In the genomic region with DNA sequence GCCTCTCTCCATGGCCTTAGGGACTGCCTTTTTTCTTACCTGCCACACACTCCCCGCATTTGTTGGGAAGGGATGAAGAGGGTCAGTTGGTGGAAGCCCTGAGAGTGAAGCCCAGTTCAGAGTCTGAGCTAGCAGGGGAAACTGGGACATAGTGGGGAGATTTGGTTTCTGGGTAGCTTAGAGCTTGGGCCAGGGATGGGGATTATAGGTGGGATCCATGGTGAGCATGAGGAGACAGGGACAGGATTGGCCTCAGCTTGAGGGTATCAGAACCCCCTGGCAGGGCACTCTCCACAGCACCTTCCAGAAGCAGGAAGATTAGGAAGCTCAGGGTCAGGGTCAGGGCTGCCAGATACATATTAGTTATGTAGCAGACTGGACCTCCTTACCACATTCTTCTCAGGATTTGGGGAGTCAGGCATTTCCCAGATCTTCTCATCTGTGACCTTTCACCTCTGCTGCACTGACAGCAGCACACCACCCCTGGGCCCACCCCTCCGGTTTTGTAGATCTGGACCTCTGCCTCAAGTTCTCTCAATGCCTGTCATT, we compare ENCODE assay signal across 29 cellular contexts. TPM values are rescaled to one million over a fixed set of nuclear protein-coding genes. Genes with fewer than 3 reads are reported as not detected.
"Had no signal": no experiment of that assay in that cellular context is flagged by ENCODE, and none has a peak within 500 bp of the region (broad histone marks: within the 10 kb centered on the region; RNA-seq: fewer than 3 reads in every experiment).

No MANE protein-coding gene starts in this region.

- H3K4me3 ChIP-seq: left lung, thyroid gland, upper lobe of right lung had no signal

- H3K27me3 ChIP-seq: thyroid gland, upper lobe of right lung had no signal

- H3K4me1 Mint-ChIP-seq: natural killer cell had no signal

- H3K36me3 ChIP-seq: left lung, upper lobe of right lung had no signal

- H3K9me3 ChIP-seq: left lung, thyroid gland, upper lobe of right lung had no signal

- H3K4me1 ChIP-seq: thyroid gland, upper lobe of right lung had no signal

- H3K27me3 Mint-ChIP-seq: activated T-cell treated with anti-CD3 and anti-CD28 coated beads, Interleukin-2, amount 50 U/mL, for 24 hours had no signal

- H3K9me3 Mint-ChIP-seq: activated CD4-positive, alpha-beta memory T cell treated with anti-CD3 and anti-CD28 coated beads, Interleukin-2, amount 10 ng/mL, durations not matched to agents 7 days and 5 days; activated CD4-positive, alpha-beta T cell treated with anti-CD3 and anti-CD28 coated beads, Interleukin-2, amount 10 ng/mL, durations not matched to agents 24 days and 14 days; activated naive CD8-positive, alpha-beta T cell treated with anti-CD3 and anti-CD28 coated beads, Interleukin-2, amount 10 ng/mL, durations not matched to agents 7 days and 5 days; activated T-cell treated with anti-CD3 and anti-CD28 coated beads, Interleukin-2, amount 50 U/mL, for 24 hours; activated T-helper 2 cell treated with anti-CD3 and anti-CD28 coated beads, Interferon-gamma antibody, Interleukin-2, Interleukin-4, amounts not matched to agents 10 μg/mL and 5 μg/mL and 100 μg/mL, durations not matched to agents 14 hours and 24 hours and 36 hours; natural killer cell; T-helper 1 cell treated with Interleukin-12 subunit alpha and Interleukin-12 subunit beta and Interleukin-4 antibody, amounts not matched to agents 30 μg/mL and 1 μg/mL, for 36 hours had no signal

- ATAC-seq: activated CD4-positive, CD25-positive, alpha-beta regulatory T cell treated with anti-CD3 and anti-CD28 coated beads, Interleukin-2, amount 50 U/mL, for 24 hours; foreskin keratinocyte; left lung; natural killer cell; right cardiac atrium; stimulated activated naive CD8-positive, alpha-beta T cell treated with anti-CD3 and anti-CD28 coated beads, Interleukin-15, Interleukin-2, amounts not matched to agents 100 U/mL and 50 U/mL, for 24 hours had no signal

- H3K27ac Mint-ChIP-seq: activated CD4-positive, alpha-beta memory T cell treated with anti-CD3 and anti-CD28 coated beads, Interleukin-2, amount 10 ng/mL, durations not matched to agents 7 days and 5 days; activated CD4-positive, alpha-beta T cell treated with anti-CD3 and anti-CD28 coated beads, Interleukin-2, amount 10 ng/mL, durations not matched to agents 24 days and 14 days; activated naive CD8-positive, alpha-beta T cell treated with anti-CD3 and anti-CD28 coated beads, Interleukin-2, amount 10 ng/mL, durations not matched to agents 7 days and 5 days; activated T-cell treated with anti-CD3 and anti-CD28 coated beads, Interleukin-2, amount 50 U/mL, for 24 hours; activated T-helper 2 cell treated with anti-CD3 and anti-CD28 coated beads, Interferon-gamma antibody, Interleukin-2, Interleukin-4, amounts not matched to agents 10 μg/mL and 5 μg/mL and 100 μg/mL, durations not matched to agents 14 hours and 24 hours and 36 hours; natural killer cell; T-helper 1 cell treated with Interleukin-12 subunit alpha and Interleukin-12 subunit beta and Interleukin-4 antibody, amounts not matched to agents 30 μg/mL and 1 μg/mL, for 36 hours had no signal

- H3K27ac ChIP-seq: foreskin keratinocyte, left lung, thyroid gland, upper lobe of right lung had no signal

- H3K4me3 Mint-ChIP-seq: activated CD4-positive, alpha-beta memory T cell treated with anti-CD3 and anti-CD28 coated beads, Interleukin-2, amount 10 ng/mL, durations not matched to agents 7 days and 5 days; activated CD4-positive, alpha-beta T cell treated with anti-CD3 and anti-CD28 coated beads, Interleukin-2, amount 10 ng/mL, durations not matched to agents 24 days and 14 days; activated naive CD8-positive, alpha-beta T cell treated with anti-CD3 and anti-CD28 coated beads, Interleukin-2, amount 10 ng/mL, durations not matched to agents 7 days and 5 days; activated T-cell treated with anti-CD3 and anti-CD28 coated beads, Interleukin-2, amount 50 U/mL, for 24 hours; natural killer cell; T-helper 1 cell treated with Interleukin-12 subunit alpha and Interleukin-12 subunit beta and Interleukin-4 antibody, amounts not matched to agents 30 μg/mL and 1 μg/mL, for 36 hours had no signal

- H3K36me3 Mint-ChIP-seq: activated naive CD8-positive, alpha-beta T cell treated with anti-CD3 and anti-CD28 coated beads, Interleukin-2, amount 10 ng/mL, durations not matched to agents 7 days and 5 days; natural killer cell had no signal

- DNase-seq: activated CD4-positive, alpha-beta memory T cell treated with anti-CD3 and anti-CD28 coated beads, Interleukin-2, amount 10 ng/mL, durations not matched to agents 7 days and 5 days; activated CD4-positive, alpha-beta T cell treated with anti-CD3 and anti-CD28 coated beads, Interleukin-2, amount 10 ng/mL, durations not matched to agents 24 days and 14 days; activated naive CD4-positive, alpha-beta T cell treated with Interleukin-2 at 50 U/mL for 16 hours; activated naive CD8-positive, alpha-beta T cell treated with anti-CD3 and anti-CD28 coated beads, Interleukin-2, amount 10 ng/mL, durations not matched to agents 7 days and 5 days; activated T-cell treated with anti-CD3 and anti-CD28 coated beads, Interleukin-2, amount 50 U/mL, for 24 hours; amygdala; cerebellar nuclear complex; effector CD4-positive, alpha-beta T cell; foreskin keratinocyte; left lung; midbrain; natural killer cell; right cardiac atrium; stimulated activated CD4-positive, alpha-beta T cell treated with anti-CD3 and anti-CD28 coated beads, Interleukin-12 subunit alpha, Interleukin-12 subunit beta, amount 100 ng/mL, for 4 hours; stimulated activated CD4-positive, alpha-beta T cell treated with anti-CD3 and anti-CD28 coated beads, Interleukin-4, amount 100 ng/mL, for 4 hours; stimulated activated naive CD8-positive, alpha-beta T cell treated with anti-CD3 and anti-CD28 coated beads, Interleukin-15, Interleukin-2, amounts not matched to agents 100 U/mL and 50 U/mL, for 24 hours; substantia nigra; upper lobe of right lung had no signal

RNA-seq across cellular contexts. Expression of a gene that starts 17.9 kb away (rescaled TPM):
- total RNA-seq: activated CD4-positive, alpha-beta memory T cell treated with anti-CD3 and anti-CD28 coated beads, Interleukin-2, amount 10 ng/mL, durations not matched to agents 7 days and 5 days; activated CD4-positive, alpha-beta T cell treated with anti-CD3 and anti-CD28 coated beads, Interleukin-2, amount 10 ng/mL, durations not matched to agents 24 days and 14 days; activated naive CD8-positive, alpha-beta T cell treated with anti-CD3 and anti-CD28 coated beads, Interleukin-2, amount 10 ng/mL, durations not matched to agents 7 days and 5 days; activated T-helper 2 cell treated with anti-CD3 and anti-CD28 coated beads, Interferon-gamma antibody, Interleukin-2, Interleukin-4, amounts not matched to agents 10 μg/mL and 5 μg/mL and 100 μg/mL, durations not matched to agents 14 hours and 24 hours and 36 hours; bronchial epithelial cell; foreskin keratinocyte; kidney epithelial cell; left lung; lung microvascular endothelial cell; natural killer cell; osteoblast; pulmonary artery endothelial cell; right cardiac atrium; skeletal muscle tissue; thyroid gland; upper lobe of right lung had no signal
- polyA plus RNA-seq: esophagus, foreskin keratinocyte, right cardiac atrium had no signal

RNA-seq across cellular contexts. Expression of a gene that starts 23.8 kb away (rescaled TPM):
- total RNA-seq: activated CD4-positive, alpha-beta memory T cell treated with anti-CD3 and anti-CD28 coated beads, Interleukin-2, amount 10 ng/mL, durations not matched to agents 7 days and 5 days; activated CD4-positive, alpha-beta T cell treated with anti-CD3 and anti-CD28 coated beads, Interleukin-2, amount 10 ng/mL, durations not matched to agents 24 days and 14 days; activated naive CD8-positive, alpha-beta T cell treated with anti-CD3 and anti-CD28 coated beads, Interleukin-2, amount 10 ng/mL, durations not matched to agents 7 days and 5 days; activated T-helper 2 cell treated with anti-CD3 and anti-CD28 coated beads, Interferon-gamma antibody, Interleukin-2, Interleukin-4, amounts not matched to agents 10 μg/mL and 5 μg/mL and 100 μg/mL, durations not matched to agents 14 hours and 24 hours and 36 hours; bronchial epithelial cell; foreskin keratinocyte; kidney epithelial cell; left lung; lung microvascular endothelial cell; natural killer cell; osteoblast; pulmonary artery endothelial cell; right cardiac atrium; skeletal muscle tissue; thyroid gland; upper lobe of right lung had no signal
- polyA plus RNA-seq: esophagus, foreskin keratinocyte, right cardiac atrium had no signal

RNA-seq across cellular contexts. Expression of a gene that starts 40.3 kb away (rescaled TPM):
- total RNA-seq: kidney epithelial cell, lung microvascular endothelial cell had no signal
